In genomic region chr17:66863820-66864219, GRCh38 we compare ENCODE assay signal across 42 cellular contexts. TPM values are rescaled to one million over a fixed set of nuclear protein-coding genes. Genes with fewer than 3 reads are reported as not detected.
"Had no signal": no experiment of that assay in that cellular context is flagged by ENCODE, and none has a peak within 500 bp of the region (broad histone marks: within the 10 kb centered on the region; RNA-seq: fewer than 3 reads in every experiment).

No MANE protein-coding gene starts in this region.

- DNase-seq: activated effector memory CD4-positive, alpha-beta T cell treated with anti-CD3 and anti-CD28 coated beads, Interleukin-2, amount 50 U/mL, for 16 hours; activated effector memory CD4-positive, alpha-beta T cell treated with Interleukin-2 at 50 U/mL for 16 hours; activated gamma-delta T cell; activated gamma-delta T cell treated with Interleukin-2 at 50 U/mL for 16 hours; activated naive CD4-positive, alpha-beta T cell; activated naive CD4-positive, alpha-beta T cell treated with anti-CD3 and anti-CD28 coated beads for 36 hours; activated naive CD4-positive, alpha-beta T cell treated with anti-CD3 and anti-CD28 coated beads, Interleukin-2, amount 10 ng/mL, durations not matched to agents 7 days and 5 days; activated naive CD4-positive, alpha-beta T cell treated with anti-CD3 and anti-CD28 coated beads, Interleukin-2, amount 50 U/mL, for 16 hours; activated naive CD4-positive, alpha-beta T cell treated with Interleukin-2 at 50 U/mL for 16 hours; activated naive CD8-positive, alpha-beta T cell treated with anti-CD3 and anti-CD28 coated beads for 36 hours; activated naive CD8-positive, alpha-beta T cell treated with anti-CD3 and anti-CD28 coated beads, Interleukin-2, amount 10 ng/mL, durations not matched to agents 7 days and 5 days; activated naive CD8-positive, alpha-beta T cell treated with anti-CD3 and anti-CD28 coated beads, Interleukin-2, amount 50 U/mL, for 24 hours; activated T-cell treated with anti-CD3 and anti-CD28 coated beads, Interleukin-2, amount 50 U/mL, for 1 hour; activated T-cell treated with anti-CD3 and anti-CD28 coated beads, Interleukin-2, amount 50 U/mL, for 24 hours; activated T-cell treated with anti-CD3 and anti-CD28 coated beads, Interleukin-2, amount 50 U/mL, for 4 hours; activated T-cell treated with anti-CD3 and anti-CD28 coated beads, Interleukin-2, amount 50 U/mL, for 48 hours; activated T-cell treated with anti-CD3 and anti-CD28 coated beads, Interleukin-2, amount 50 U/mL, for 72 hours; adrenal gland; amniotic stem cell; amygdala; anterior cingulate cortex; aorta; body of pancreas; brain microvascular endothelial cell; caudate nucleus; central memory CD4-positive, alpha-beta T cell; cerebellar nuclear complex had no signal

- H3K27ac Mint-ChIP-seq: activated naive CD4-positive, alpha-beta T cell treated with anti-CD3 and anti-CD28 coated beads for 36 hours; activated naive CD4-positive, alpha-beta T cell treated with anti-CD3 and anti-CD28 coated beads, Interleukin-2, amount 10 ng/mL, durations not matched to agents 7 days and 5 days; activated naive CD4-positive, alpha-beta T cell treated with anti-CD3 and anti-CD28 coated beads, Interleukin-2, amount 50 U/mL, for 24 hours; activated naive CD4-positive, alpha-beta T cell treated with anti-CD3 and anti-CD28 coated beads, Interleukin-2, amount 50 U/mL, for 72 hours; activated naive CD8-positive, alpha-beta T cell; activated naive CD8-positive, alpha-beta T cell treated with anti-CD3 and anti-CD28 coated beads for 36 hours; activated naive CD8-positive, alpha-beta T cell treated with anti-CD3 and anti-CD28 coated beads, Interleukin-2, amount 10 ng/mL, durations not matched to agents 7 days and 5 days; activated naive CD8-positive, alpha-beta T cell treated with anti-CD3 and anti-CD28 coated beads, Interleukin-2, amount 50 U/mL, for 24 hours; activated T-cell treated with anti-CD3 and anti-CD28 coated beads, Interleukin-2, amount 50 U/mL, for 24 hours; activated T-cell treated with anti-CD3 and anti-CD28 coated beads, Interleukin-2, amount 50 U/mL, for 72 hours; activated T-helper 1 cell treated with anti-CD3 and anti-CD28 coated beads, Interleukin-12 subunit alpha, Interleukin-12 subunit beta, Interleukin-2, Interleukin-4 antibody, amounts not matched to agents 30 ng/mL and 10 ng/mL and 1 ng/mL, durations not matched to agents 14 hours and 24 hours and 36 hours; activated T-helper 17 cell treated with anti-CD3 and anti-CD28 coated beads, Interleukin-2, amount 50 U/mL, for 72 hours; activated T-helper 2 cell treated with anti-CD3 and anti-CD28 coated beads, Interferon-gamma antibody, Interleukin-2, Interleukin-4, amounts not matched to agents 10 μg/mL and 5 μg/mL and 100 μg/mL, durations not matched to agents 14 hours and 24 hours and 36 hours; brain had no signal

- H3K36me3 ChIP-seq: adrenal gland, ascending aorta, brain microvascular endothelial cell, breast epithelium, cardiac muscle cell had no signal

- H3K9me3 Mint-ChIP-seq: activated naive CD8-positive, alpha-beta T cell treated with anti-CD3 and anti-CD28 coated beads, Interleukin-2, amount 50 U/mL, for 24 hours; central memory CD8-positive, alpha-beta T cell had no signal

- H3K4me3 ChIP-seq: adrenal gland, ascending aorta, body of pancreas, breast epithelium, cardiac muscle cell had no signal

- FAIRE-seq: astrocyte had no signal

- ATAC-seq: activated naive CD4-positive, alpha-beta T cell treated with anti-CD3 and anti-CD28 coated beads, Interleukin-2, amount 50 U/mL, for 72 hours; activated naive CD8-positive, alpha-beta T cell treated with anti-CD3 and anti-CD28 coated beads, Interleukin-2, amount 50 U/mL, for 24 hours; activated T-cell treated with anti-CD3 and anti-CD28 coated beads, Interleukin-2, amount 50 U/mL, for 4 hours; activated T-cell treated with anti-CD3 and anti-CD28 coated beads, Interleukin-2, amount 50 U/mL, for 72 hours; activated T-helper 17 cell treated with anti-CD3 and anti-CD28 coated beads, Interleukin-2, amount 50 U/mL, for 72 hours; body of pancreas had no signal

- H3K27ac ChIP-seq: adrenal gland, ascending aorta, body of pancreas, brain microvascular endothelial cell, breast epithelium, cardiac muscle cell had no signal

- H3K36me3 Mint-ChIP-seq: activated naive CD4-positive, alpha-beta T cell treated with anti-CD3 and anti-CD28 coated beads, Interleukin-2, amount 10 ng/mL, durations not matched to agents 7 days and 5 days; activated naive CD4-positive, alpha-beta T cell treated with anti-CD3 and anti-CD28 coated beads, Interleukin-2, amount 50 U/mL, for 24 hours; activated naive CD8-positive, alpha-beta T cell treated with anti-CD3 and anti-CD28 coated beads for 36 hours; activated naive CD8-positive, alpha-beta T cell treated with anti-CD3 and anti-CD28 coated beads, Interleukin-2, amount 10 ng/mL, durations not matched to agents 7 days and 5 days; brain had no signal

- H3K4me1 Mint-ChIP-seq: activated naive CD4-positive, alpha-beta T cell treated with anti-CD3 and anti-CD28 coated beads, Interleukin-2, amount 10 ng/mL, durations not matched to agents 7 days and 5 days; activated naive CD8-positive, alpha-beta T cell treated with anti-CD3 and anti-CD28 coated beads for 36 hours; activated naive CD8-positive, alpha-beta T cell treated with anti-CD3 and anti-CD28 coated beads, Interleukin-2, amount 10 ng/mL, durations not matched to agents 7 days and 5 days; activated T-helper 17 cell treated with anti-CD3 and anti-CD28 coated beads, Interleukin-2, amount 50 U/mL, for 72 hours; brain; central memory CD8-positive, alpha-beta T cell had no signal

- H3K4me1 ChIP-seq: adrenal gland, ascending aorta, body of pancreas, breast epithelium had no signal

- H3K9me3 ChIP-seq: adrenal gland had no signal

- H3K4me3 Mint-ChIP-seq: activated naive CD4-positive, alpha-beta T cell treated with anti-CD3 and anti-CD28 coated beads for 36 hours; activated naive CD4-positive, alpha-beta T cell treated with anti-CD3 and anti-CD28 coated beads, Interleukin-2, amount 10 ng/mL, durations not matched to agents 7 days and 5 days; activated naive CD4-positive, alpha-beta T cell treated with anti-CD3 and anti-CD28 coated beads, Interleukin-2, amount 50 U/mL, for 24 hours; activated naive CD8-positive, alpha-beta T cell; activated naive CD8-positive, alpha-beta T cell treated with anti-CD3 and anti-CD28 coated beads for 36 hours; activated naive CD8-positive, alpha-beta T cell treated with anti-CD3 and anti-CD28 coated beads, Interleukin-2, amount 10 ng/mL, durations not matched to agents 7 days and 5 days; activated naive CD8-positive, alpha-beta T cell treated with anti-CD3 and anti-CD28 coated beads, Interleukin-2, amount 50 U/mL, for 24 hours; activated T-cell treated with anti-CD3 and anti-CD28 coated beads, Interleukin-2, amount 50 U/mL, for 24 hours; activated T-cell treated with anti-CD3 and anti-CD28 coated beads, Interleukin-2, amount 50 U/mL, for 4 hours; activated T-cell treated with anti-CD3 and anti-CD28 coated beads, Interleukin-2, amount 50 U/mL, for 72 hours; activated T-helper 1 cell treated with anti-CD3 and anti-CD28 coated beads, Interleukin-12 subunit alpha, Interleukin-12 subunit beta, Interleukin-2, Interleukin-4 antibody, amounts not matched to agents 30 ng/mL and 10 ng/mL and 1 ng/mL, durations not matched to agents 14 hours and 24 hours and 36 hours; activated T-helper 17 cell treated with anti-CD3 and anti-CD28 coated beads, Interleukin-2, amount 50 U/mL, for 72 hours; brain; central memory CD8-positive, alpha-beta T cell had no signal

RNA-seq across cellular contexts. Expression of gene CACNG5, which starts 28.9 kb away (rescaled TPM):
- total RNA-seq: activated naive CD4-positive, alpha-beta T cell treated with anti-CD3 and anti-CD28 coated beads for 36 hours; activated naive CD4-positive, alpha-beta T cell treated with anti-CD3 and anti-CD28 coated beads, Interleukin-2, amount 50 U/mL, for 72 hours; activated naive CD8-positive, alpha-beta T cell treated with anti-CD3 and anti-CD28 coated beads for 36 hours; activated naive CD8-positive, alpha-beta T cell treated with anti-CD3 and anti-CD28 coated beads, Interleukin-2, amount 10 ng/mL, durations not matched to agents 7 days and 5 days; activated T-cell treated with anti-CD3 and anti-CD28 coated beads, Interleukin-2, amount 50 U/mL, for 4 hours; activated T-cell treated with anti-CD3 and anti-CD28 coated beads, Interleukin-2, amount 50 U/mL, for 72 hours; activated T-helper 1 cell treated with anti-CD3 and anti-CD28 coated beads, Interleukin-12 subunit alpha, Interleukin-12 subunit beta, Interleukin-2, Interleukin-4 antibody, amounts not matched to agents 30 ng/mL and 10 ng/mL and 1 ng/mL, durations not matched to agents 14 hours and 24 hours and 36 hours; activated T-helper 17 cell treated with anti-CD3 and anti-CD28 coated beads, Interleukin-2, amount 50 U/mL, for 72 hours; activated T-helper 2 cell treated with anti-CD3 and anti-CD28 coated beads, Interferon-gamma antibody, Interleukin-2, Interleukin-4, amounts not matched to agents 10 μg/mL and 5 μg/mL and 100 μg/mL, durations not matched to agents 14 hours and 24 hours and 36 hours; adrenal gland; aorta; ascending aorta; astrocyte; breast epithelium; bronchial epithelial cell; cardiac muscle cell; cardiac septum; chondrocyte had no signal
